Comparison of ENCODE assay signal across 2 cellular contexts in genomic region chr7:129191272-129191671, GRCh38.
TF ChIP-seq lines count a peak whose summit lies in the region.

No MANE protein-coding gene starts in this region.

TF ChIP-seq in HepG2, 621 proteins besides CTCF, POLR2A, EP300 and RAD21:
- TF ChIP-seq ZNF432 (CRISPR knock-in tag; IDR thresholded peaks at IDR 0.05; ENCODE audit: borderline replicate concordance) (no peak), ZNF841 (CRISPR knock-in tag; IDR thresholded peaks at IDR 0.05; ENCODE audit: borderline replicate concordance) (no peak), MYNN (CRISPR knock-in tag; IDR thresholded peaks at IDR 0.05; ENCODE audit: low read depth) (no peak), ZNF773 (CRISPR knock-in tag; IDR thresholded peaks at IDR 0.05; ENCODE audit: borderline replicate concordance) (no peak)
TF ChIP-seq in HepG2: peak in this region for 0.

TF ChIP-seq in GM12878, 131 proteins besides CTCF, POLR2A, EP300 and RAD21:
- TF ChIP-seq SMARCA5 (IDR thresholded peaks at IDR 0.05) (no peak), TCF3 (IDR thresholded peaks at IDR 0.05; ENCODE audit: borderline replicate concordance, insufficient read depth, low read depth, low read length) (no peak), HDGF (IDR thresholded peaks at IDR 0.05) (no peak)
